Comparison of ENCODE assay signal across 21 cellular contexts in the genomic region with DNA sequence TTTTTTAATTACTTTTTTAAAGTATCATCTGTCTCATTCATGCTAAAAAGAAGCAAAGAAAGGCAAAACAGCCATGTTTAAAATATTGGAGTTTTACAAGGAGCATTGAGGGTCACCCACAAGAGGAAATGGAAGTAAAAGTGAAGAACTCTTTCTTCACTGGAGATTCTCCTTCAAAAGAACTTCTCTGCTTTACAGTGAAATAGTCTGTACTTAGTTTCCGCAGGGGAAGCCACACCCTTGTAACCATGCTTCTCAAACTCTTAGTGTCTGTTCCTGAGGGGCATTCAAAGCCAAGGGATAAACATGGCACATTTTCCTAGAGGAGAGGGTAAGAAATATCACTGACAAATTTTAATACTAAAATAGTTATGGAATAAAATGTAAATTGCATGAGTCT. TPM values are rescaled to one million over a fixed set of nuclear protein-coding genes. Genes with fewer than 3 reads are reported as not detected.
DNase-seq lines count a peak whose midpoint lies in the region; ATAC-seq and TF ChIP-seq lines count a peak whose summit lies in the region.
"Had no signal": no experiment of that assay in that cellular context is flagged by ENCODE, and none has a peak within 500 bp of the region (broad histone marks: within the 10 kb centered on the region; RNA-seq: fewer than 3 reads in every experiment).

No MANE protein-coding gene starts in this region.

- peak overlapping the region in 3 of 4 donors; percentile 23 to 73 (median 63) for H3K4me3 Mint-ChIP-seq in IgD-negative memory B cell
- H3K4me3 Mint-ChIP-seq in activated naive CD8-positive, alpha-beta T cell treated with anti-CD3 and anti-CD28 coated beads, Interleukin-2, amount 50 U/mL, for 24 hours, result no peak overlapping the region
- no peak overlapping the region for H3K4me3 Mint-ChIP-seq in glutamatergic neuron (ENCODE audit: unreplicated experiment)

- intact Hi-C loops in left ventricle myocardium superior (cut with micrococcal nuclease) (no loop called here), cardiac septum (cut with DNase I) (no loop called here)

- H3K9me3 Mint-ChIP-seq in IgD-negative memory B cell (no peaks in the 10 kb centered on the region), glutamatergic neuron (ENCODE audit: unreplicated experiment) (no peaks in the 10 kb centered on the region)
- no peaks in the 10 kb centered on the region for H3K9me3 Mint-ChIP-seq in activated naive CD8-positive, alpha-beta T cell treated with anti-CD3 and anti-CD28 coated beads, Interleukin-2, amount 50 U/mL, for 24 hours

- H3K27me3 Mint-ChIP-seq in IgD-negative memory B cell, result no peaks in the 10 kb centered on the region
- no peaks in the 10 kb centered on the region for H3K27me3 Mint-ChIP-seq in activated naive CD8-positive, alpha-beta T cell treated with anti-CD3 and anti-CD28 coated beads, Interleukin-2, amount 50 U/mL, for 24 hours
- no peaks in the 10 kb centered on the region for H3K27me3 Mint-ChIP-seq in glutamatergic neuron (ENCODE audit: unreplicated experiment)

- H3K4me1 Mint-ChIP-seq in IgD-negative memory B cell (peaks cover 16 to 31% (median 29%) of the 10 kb centered on the region in 3 donors), glutamatergic neuron (ENCODE audit: low read depth, unreplicated experiment) (peaks cover 4% of the 10 kb centered on the region)
- H3K4me1 Mint-ChIP-seq in activated naive CD8-positive, alpha-beta T cell treated with anti-CD3 and anti-CD28 coated beads, Interleukin-2, amount 50 U/mL, for 24 hours, result peaks cover 23% of the 10 kb centered on the region

- H3K27ac Mint-ChIP-seq in IgD-negative memory B cell, result peak overlapping the region; percentile 36 to 89 (median 38)
- peak overlapping the region; percentile 39 for H3K27ac Mint-ChIP-seq in activated naive CD8-positive, alpha-beta T cell treated with anti-CD3 and anti-CD28 coated beads, Interleukin-2, amount 50 U/mL, for 24 hours
- no peak overlapping the region for H3K27ac Mint-ChIP-seq in glutamatergic neuron (ENCODE audit: unreplicated experiment)

- TF ChIP-seq CTCF in glutamatergic neuron (IDR thresholded peaks at IDR 0.05; ENCODE audit: partially characterized antibody, unreplicated experiment), result no peak

- no peak for DNase-seq in left ventricle myocardium superior
- DNase-seq in cardiac septum (ENCODE audit: low spot score), result no peak
- DNase-seq in activated naive CD8-positive, alpha-beta T cell treated with anti-CD3 and anti-CD28 coated beads, Interleukin-2, amount 50 U/mL, for 24 hours, result no peak
- DNase-seq in NCI-H2196 treated with DMSO at 0.1 percent for 48 hours (lab: John Stamatoyannopoulos, UW; ENCODE audit: unreplicated experiment), result no peak
- DNase-seq in glutamatergic neuron, result no peak
- DNase-seq in HPDE6-E6E7 (ENCODE audit: extremely low spot score), result no peak
- DNase-seq: activated CD4-positive, alpha-beta T cell treated with anti-CD3 and anti-CD28 coated beads for 4 hours; heart left ventricle; islet precursor cell; NCI-H187; NCI-H524; SW 1271; upper lobe of left lung had no signal

- ATAC-seq in left ventricle myocardium superior (peak; percentile 52), GM18867 (IDR thresholded peaks at IDR 0.05; ENCODE audit: unreplicated experiment) (no peak)
- no peak for ATAC-seq in activated naive CD8-positive, alpha-beta T cell treated with anti-CD3 and anti-CD28 coated beads, Interleukin-2, amount 50 U/mL, for 24 hours
- ATAC-seq: Panc1 had no signal

- H3K36me3 Mint-ChIP-seq in IgD-negative memory B cell (no peaks in the 10 kb centered on the region), glutamatergic neuron (ENCODE audit: unreplicated experiment) (no peaks in the 10 kb centered on the region)
- peaks cover 15% of the 10 kb centered on the region for H3K36me3 Mint-ChIP-seq in activated naive CD8-positive, alpha-beta T cell treated with anti-CD3 and anti-CD28 coated beads, Interleukin-2, amount 50 U/mL, for 24 hours (ENCODE audit: low read depth)

RNA-seq across cellular contexts. Expression of gene C9orf72, which starts 8.6 kb away (rescaled TPM):
- total RNA-seq in left ventricle myocardium superior, result 19.2 TPM
- 11.4 TPM for total RNA-seq in cardiac septum
- 15.3 TPM for polyA plus RNA-seq in IgD-negative memory B cell
- 53.9 TPM for total RNA-seq in glutamatergic neuron (ENCODE audit: unreplicated experiment)

RNA-seq across cellular contexts. Expression of gene MOB3B, which starts 35.1 kb away (rescaled TPM):
- 1.7 TPM for total RNA-seq in left ventricle myocardium superior
- 0.51 TPM for total RNA-seq in cardiac septum
- polyA plus RNA-seq in IgD-negative memory B cell, result 7.1 TPM
- 1.8 TPM for total RNA-seq in glutamatergic neuron (ENCODE audit: unreplicated experiment)

RNA-seq across cellular contexts. Expression of gene IFNK, which starts 40.6 kb away (rescaled TPM):
- not detected for total RNA-seq in left ventricle myocardium superior
- not detected for total RNA-seq in cardiac septum
- polyA plus RNA-seq in IgD-negative memory B cell, result not detected
- not detected for total RNA-seq in glutamatergic neuron (ENCODE audit: unreplicated experiment)
- total RNA-seq: dermis microvascular lymphatic vessel endothelial cell, esophagus muscularis mucosa, heart left ventricle, mononuclear cell, osteoblast, skeletal muscle tissue, upper lobe of left lung had no signal
- polyA plus RNA-seq: heart left ventricle had no signal

Comparison
In these comparisons a context has a peak if more than half of its experiments do, and no peak if none do; other contexts are left out.
1. H3K4me3 Mint-ChIP-seq: peak in IgD-negative memory B cell (3 of 4); none in activated naive CD8-positive, alpha-beta T cell treated with anti-CD3 and anti-CD28 coated beads, Interleukin-2, amount 50 U/mL, for 24 hours (single experiment) and glutamatergic neuron (single experiment).